Comparison of ENCODE assay signal across 2 cellular contexts in genomic region chr7:39252916-39253315, GRCh38.
TF ChIP-seq lines count a peak whose summit lies in the region.

No MANE protein-coding gene starts in this region.

TF ChIP-seq in IMR-90, 13 proteins besides CTCF, POLR2A, EP300 and RAD21:
- TF ChIP-seq MXI1 (IDR thresholded peaks at IDR 0.05; ENCODE audit: borderline replicate concordance, low read depth, low read length) (no peak), RFX5 (IDR thresholded peaks at IDR 0.05; ENCODE audit: low read depth, low read length) (no peak), RCOR1 (IDR thresholded peaks at IDR 0.05; ENCODE audit: insufficient replicate concordance, low read length) (no peak), FOS (IDR thresholded peaks at IDR 0.05; ENCODE audit: low read depth, low read length) (no peak), MAFK (IDR thresholded peaks at IDR 0.05; ENCODE audit: low read depth, low read length) (no peak), SMC3 (IDR thresholded peaks at IDR 0.05; ENCODE audit: low read depth, low read length) (no peak), USF2 (IDR thresholded peaks at IDR 0.05; ENCODE audit: low read depth, low read length) (no peak), CEBPB (IDR thresholded peaks at IDR 0.05; ENCODE audit: low read depth, low read length) (no peak), BHLHE40 (IDR thresholded peaks at IDR 0.05; ENCODE audit: low read depth, low read length) (no peak)

TF ChIP-seq in H1, 55 proteins besides CTCF, POLR2A, EP300 and RAD21:
- TF ChIP-seq TEAD4 (IDR thresholded peaks at IDR 0.05; ENCODE audit: low read depth, low read length) (peak; percentile 73; the same call in 1 of the 2 replicates), SIN3A (conservative IDR thresholded peaks at IDR 0.05 in 1 of 2, IDR thresholded peaks at IDR 0.05 in 1 of 2; ENCODE audit: low read depth in 1 of 2, low read length in 2 of 2) (no peak)
TF ChIP-seq in H1: peak in this region for 1.
